10 cellular contexts compared by ENCODE assay signal in genomic region chr7:93036807-93037206, GRCh38.
DNase-seq lines count a peak whose midpoint lies in the region; ATAC-seq, FAIRE-seq and TF ChIP-seq lines count a peak whose summit lies in the region.
"Had no signal": no experiment of that assay in that cellular context is flagged by ENCODE, and none has a peak within 500 bp of the region (broad histone marks: within the 10 kb centered on the region; RNA-seq: fewer than 3 reads in every experiment).

No MANE protein-coding gene starts in this region.

- no peak overlapping the region for H3K4me3 Mint-ChIP-seq in activated T-cell treated with anti-CD3 and anti-CD28 coated beads, Interleukin-2, amount 50 U/mL, for 4 hours
- no peak overlapping the region for H3K4me3 Mint-ChIP-seq in Calu3 (ENCODE audit: low read depth, unreplicated experiment)
- H3K4me3 Mint-ChIP-seq: brain had no signal

- WGBS in suprapubic skin: 30% methylated on average over 2 of the region's 2 CpGs

- in situ Hi-C loops in ACHN (cut with HindIII; ENCODE audit: low pct_ligation_motif_present, low pct_unique_long_range_greater_than_20kb, low sequenced_read_pairs): no loop called here

- CTCF ChIA-PET in Calu3 (lab: Charles Lee): interaction anchor here (0.6 kb wide), 1 partner anchor 133 kb away, joined by 3 read pairs; no protein-coding TSS in a partner anchor

- DNase-seq in GM06990 (ENCODE audit: extremely low read depth, insufficient read length): peak; percentile 68
- DNase-seq in GM19239 (ENCODE audit: insufficient read length, low spot score): peak; percentile 21
- DNase-seq in activated T-cell treated with anti-CD3 and anti-CD28 coated beads, Interleukin-2, amount 50 U/mL, for 4 hours: no peak
- DNase-seq in suprapubic skin (ENCODE audit: low spot score in 2 of 2): no peak
- DNase-seq in ACHN: no peak
- DNase-seq in H4 (ENCODE audit: low spot score): no peak
- DNase-seq in Calu3: no peak

- H3K27ac Mint-ChIP-seq in Calu3 (ENCODE audit: unreplicated experiment): no peak overlapping the region

- TF ChIP-seq CTCF in GM06990 (IDR thresholded peaks at IDR 0.05; ENCODE audit: insufficient read depth, low read length, poor library complexity, severe bottlenecking) (no peak), suprapubic skin (IDR thresholded peaks at IDR 0.05) (no peak), Calu3 (IDR thresholded peaks at IDR 0.05; ENCODE audit: unreplicated experiment) (no peak)

- H3K36me3 ChIP-seq in GM06990 (ENCODE audit: control insufficient read depth, insufficient read depth, low read length) (no peaks in the 10 kb centered on the region), suprapubic skin (no peaks in the 10 kb centered on the region)

- no peaks in the 10 kb centered on the region for H3K27me3 Mint-ChIP-seq in activated T-cell treated with anti-CD3 and anti-CD28 coated beads, Interleukin-2, amount 50 U/mL, for 4 hours (ENCODE audit: low read depth)
- H3K27me3 Mint-ChIP-seq in Calu3 (ENCODE audit: unreplicated experiment): no peaks in the 10 kb centered on the region
- H3K27me3 Mint-ChIP-seq: brain had no signal

- H3K9me3 ChIP-seq in suprapubic skin: no peaks in the 10 kb centered on the region

- H3K4me3 ChIP-seq in GM06990 (replicated peaks; ENCODE audit: low read depth, low read length): no peak overlapping the region
- no peak overlapping the region for H3K4me3 ChIP-seq in suprapubic skin
- H3K4me3 ChIP-seq: PC-9 had no signal

- intact Hi-C loops in Calu3 (cut with micrococcal nuclease; ENCODE audit: unreplicated experiment): no loop called here

- ATAC-seq in HG03045 (IDR thresholded peaks at IDR 0.05; ENCODE audit: unreplicated experiment): peak; percentile 96
- ATAC-seq in activated T-cell treated with anti-CD3 and anti-CD28 coated beads, Interleukin-2, amount 50 U/mL, for 4 hours: peak; percentile 96 to 97

- TF ChIP-seq POLR2A in suprapubic skin (IDR thresholded peaks at IDR 0.05): no peak

- TF ChIP-seq EP300 in suprapubic skin (IDR thresholded peaks at IDR 0.05): no peak

- H3K27ac ChIP-seq in suprapubic skin: no peak overlapping the region
- H3K27ac ChIP-seq: PC-9 had no signal

- H3K9me3 Mint-ChIP-seq in activated T-cell treated with anti-CD3 and anti-CD28 coated beads, Interleukin-2, amount 50 U/mL, for 4 hours: peaks cover 4% of the 10 kb centered on the region
- H3K9me3 Mint-ChIP-seq in Calu3 (ENCODE audit: low read depth, unreplicated experiment): no peaks in the 10 kb centered on the region

- peak; percentile 91 for FAIRE-seq in GM19239 (lab: Jason Lieb, UNC)

- H3K36me3 Mint-ChIP-seq in activated T-cell treated with anti-CD3 and anti-CD28 coated beads, Interleukin-2, amount 50 U/mL, for 4 hours (ENCODE audit: insufficient read depth): no peaks in the 10 kb centered on the region
- no peaks in the 10 kb centered on the region for H3K36me3 Mint-ChIP-seq in Calu3 (ENCODE audit: insufficient read depth, unreplicated experiment)

- H3K4me1 ChIP-seq in suprapubic skin: no peaks in the 10 kb centered on the region

- H3K27me3 ChIP-seq in GM06990 (replicated peaks; ENCODE audit: control insufficient read depth, insufficient read depth, low read length): no peaks in the 10 kb centered on the region
- no peaks in the 10 kb centered on the region for H3K27me3 ChIP-seq in suprapubic skin

- no TSS peak for BruUV-seq in Calu3 (replicated peaks; lab: Mats Ljungman, UMichigan)

- H3K4me1 Mint-ChIP-seq in activated T-cell treated with anti-CD3 and anti-CD28 coated beads, Interleukin-2, amount 50 U/mL, for 4 hours (ENCODE audit: low read depth): peaks cover 14% of the 10 kb centered on the region
- H3K4me1 Mint-ChIP-seq in Calu3 (ENCODE audit: low read depth, unreplicated experiment): no peaks in the 10 kb centered on the region
- H3K4me1 Mint-ChIP-seq: brain had no signal

Comparison
In these comparisons a context has a peak if more than half of its experiments do, and no peak if none do; other contexts are left out.
1. DNase-seq: peak in GM06990 (single experiment) and GM19239 (single experiment); none in activated T-cell treated with anti-CD3 and anti-CD28 coated beads, Interleukin-2, amount 50 U/mL, for 4 hours (single experiment), suprapubic skin (0 of 2), ACHN (single experiment), H4 (single experiment) and Calu3 (single experiment).